ENCODE assay signal across 10 cellular contexts in genomic region chr14:22978487-22978837, GRCh38. TPM values are rescaled to one million over a fixed set of nuclear protein-coding genes. Genes with fewer than 3 reads are reported as not detected.
DNase-seq lines count a peak whose midpoint lies in the region; ATAC-seq and TF ChIP-seq lines count a peak whose summit lies in the region.
"Had no signal": no experiment of that assay in that cellular context is flagged by ENCODE, and none has a peak within 500 bp of the region (broad histone marks: within the 10 kb centered on the region; RNA-seq: fewer than 3 reads in every experiment).

No MANE protein-coding gene starts in this region.

- CTCF ChIA-PET in CD4-positive, alpha-beta T cell (lab: Charles Lee) = interaction anchor here (1.6 kb wide), 1 partner anchor 8 kb away, joined by 7 read pairs; no protein-coding TSS in a partner anchor

- no peaks in the 10 kb centered on the region for H3K9me3 Mint-ChIP-seq in CD4-positive, alpha-beta T cell
- H3K9me3 Mint-ChIP-seq in naive thymus-derived CD8-positive, alpha-beta T cell = no peaks in the 10 kb centered on the region

- H3K9me3 ChIP-seq in CD4-positive, alpha-beta T cell (ENCODE audit: control insufficient read depth, low read length) = no peaks in the 10 kb centered on the region
- H3K9me3 ChIP-seq in SJCRH30 (replicated peaks) (no peaks in the 10 kb centered on the region), prostate gland (no peaks in the 10 kb centered on the region)
- H3K9me3 ChIP-seq: psoas muscle had no signal

- H3K4me3 ChIP-seq in SJCRH30 (peak overlapping the region; percentile 91), fibroblast of villous mesenchyme (ENCODE audit: low read depth, low read length) (peak overlapping the region; percentile 33), prostate gland (no peak overlapping the region)
- H3K4me3 ChIP-seq: psoas muscle had no signal

- peak overlapping the region; percentile 43 for H3K4me3 Mint-ChIP-seq in CD4-positive, alpha-beta T cell
- no peak overlapping the region for H3K4me3 Mint-ChIP-seq in naive thymus-derived CD8-positive, alpha-beta T cell

- ATAC-seq in CD4-positive, alpha-beta T cell (ENCODE audit: poor library complexity) = no peak
- no peak for ATAC-seq in naive thymus-derived CD8-positive, alpha-beta T cell
- ATAC-seq: psoas muscle had no signal

- intact Hi-C loops in CD4-positive, alpha-beta T cell (cut with DNase I, micrococcal nuclease) = no loop called here
- intact Hi-C loops in prostate gland (cut with DNase I) = loop anchor here (5.0 kb wide), 1 partner anchor 106 kb away; the partner anchor contains the start of gene LRP10

- no peak for DNase-seq in CD4-positive, alpha-beta T cell
- DNase-seq in SJCRH30 = no peak
- DNase-seq in fibroblast of villous mesenchyme (ENCODE audit: low read depth) = no peak
- DNase-seq in prostate gland (ENCODE audit: low spot score) = no peak
- no peak for DNase-seq in activated gamma-delta T cell treated with Interleukin-2 at 50 U/mL for 16 hours
- no peak for DNase-seq in naive thymus-derived CD8-positive, alpha-beta T cell
- DNase-seq in UCSD-AML1 (lab: John Stamatoyannopoulos, UW; ENCODE audit: unreplicated experiment) = no peak
- no peak for DNase-seq in LoVo (ENCODE audit: low spot score)
- DNase-seq: DMS153, psoas muscle had no signal

- H3K27ac ChIP-seq in CD4-positive, alpha-beta T cell (ENCODE audit: low read depth, low read length) = no peak overlapping the region
- H3K27ac ChIP-seq in SJCRH30 = peak overlapping the region; percentile 88
- peak overlapping the region; percentile 76 to 86 for H3K27ac ChIP-seq in prostate gland
- H3K27ac ChIP-seq: psoas muscle had no signal

- WGBS in prostate gland = 25% methylated on average over 3 of the region's 3 CpGs

- no peak overlapping the region for H3K27ac Mint-ChIP-seq in CD4-positive, alpha-beta T cell
- H3K27ac Mint-ChIP-seq in naive thymus-derived CD8-positive, alpha-beta T cell = peak overlapping the region in 2 of 10 donors; percentile 1 to 28

- POLR2A ChIA-PET in CD4-positive, alpha-beta T cell (lab: Charles Lee) = interaction anchor here (0.6 kb wide), 1 partner anchor 79 kb away, joined by 4 read pairs; no protein-coding TSS in a partner anchor
- POLR2A ChIA-PET in naive thymus-derived CD8-positive, alpha-beta T cell (lab: Charles Lee) = no interaction called here

- H3K4me1 ChIP-seq in SJCRH30 (peaks cover 31% of the 10 kb centered on the region), prostate gland (replicated peaks) (peaks cover 4% of the 10 kb centered on the region)

- no peak for TF ChIP-seq CTCF in CD4-positive, alpha-beta T cell (IDR thresholded peaks at IDR 0.05)
- TF ChIP-seq CTCF in fibroblast of villous mesenchyme (IDR thresholded peaks at IDR 0.05; ENCODE audit: insufficient read depth, low read depth, low read length) (no peak), prostate gland (IDR thresholded peaks at IDR 0.05) (no peak)

- peaks cover 9% of the 10 kb centered on the region for H3K4me1 Mint-ChIP-seq in CD4-positive, alpha-beta T cell (ENCODE audit: low read depth)
- peaks cover 3 to 9% (median 6%) of the 10 kb centered on the region in 4 donors for H3K4me1 Mint-ChIP-seq in naive thymus-derived CD8-positive, alpha-beta T cell

- H3K27me3 ChIP-seq in CD4-positive, alpha-beta T cell (ENCODE audit: control insufficient read depth, insufficient read depth, low read length) = peaks cover 5% of the 10 kb centered on the region
- no peaks in the 10 kb centered on the region for H3K27me3 ChIP-seq in SJCRH30
- no peaks in the 10 kb centered on the region for H3K27me3 ChIP-seq in prostate gland (replicated peaks; ENCODE audit: insufficient read depth)

- H3K36me3 Mint-ChIP-seq in CD4-positive, alpha-beta T cell (ENCODE audit: low read depth) = no peaks in the 10 kb centered on the region
- H3K36me3 Mint-ChIP-seq in naive thymus-derived CD8-positive, alpha-beta T cell = no peaks in the 10 kb centered on the region

- peaks cover 43% of the 10 kb centered on the region for H3K36me3 ChIP-seq in SJCRH30
- H3K36me3 ChIP-seq in prostate gland = no peaks in the 10 kb centered on the region

- no peak for TF ChIP-seq POLR2A in prostate gland (IDR thresholded peaks at IDR 0.05)

- no peaks in the 10 kb centered on the region for H3K27me3 Mint-ChIP-seq in CD4-positive, alpha-beta T cell
- H3K27me3 Mint-ChIP-seq in naive thymus-derived CD8-positive, alpha-beta T cell = peaks cover 0 to 6% (median 0%) of the 10 kb centered on the region in 5 donors

RNA-seq across cellular contexts. Expression of gene AJUBA, which starts 3.9 kb away (rescaled TPM):
- 1 to 10 TPM in 1 of 2 experiments, under 1 TPM in 1; 0.67 to 1.1 TPM for total RNA-seq in CD4-positive, alpha-beta T cell
- total RNA-seq in SJCRH30 (2014; rRNA removed; shearing (Covaris generic)) = 41.1 and 47.3 TPM in 2 replicates
- total RNA-seq in fibroblast of villous mesenchyme = 105 and 131 TPM in 2 replicates
- 10 to 100 TPM; 21.0 to 27.9 TPM for total RNA-seq in prostate gland
- 1 to 10 TPM; 1.5 to 1.9 TPM for total RNA-seq in naive thymus-derived CD8-positive, alpha-beta T cell
- 1 to 10 TPM in 1 of 3 donors, under 1 TPM in 2; 0.05 to 1.2 (median 0.45) TPM for polyA plus RNA-seq in naive thymus-derived CD8-positive, alpha-beta T cell

RNA-seq across cellular contexts. Expression of gene HAUS4, which starts 21.6 kb away (rescaled TPM):
- total RNA-seq in CD4-positive, alpha-beta T cell = 10 to 100 TPM; 17.5 to 19.6 TPM
- total RNA-seq in SJCRH30 (2014; rRNA removed; shearing (Covaris generic)) = 42.9 and 44.5 TPM in 2 replicates
- total RNA-seq in fibroblast of villous mesenchyme (29.8 and 46.7 TPM in 2 replicates), prostate gland (10 to 100 TPM; 39.8 to 53.3 TPM)
- 10 to 100 TPM; 24.4 to 26.7 TPM for total RNA-seq in naive thymus-derived CD8-positive, alpha-beta T cell
- 10 to 100 TPM; 27.1 to 31.7 (median 29.8) TPM for polyA plus RNA-seq in naive thymus-derived CD8-positive, alpha-beta T cell

RNA-seq across cellular contexts. Expression of gene C14orf93, which starts 31.5 kb away (rescaled TPM):
- 1 to 10 TPM; 7.6 to 8.4 TPM for total RNA-seq in CD4-positive, alpha-beta T cell
- total RNA-seq in SJCRH30 (2014; rRNA removed; shearing (Covaris generic)) = 11.9 and 13.5 TPM in 2 replicates
- total RNA-seq in fibroblast of villous mesenchyme (4.5 and 4.7 TPM in 2 replicates), prostate gland (10 to 100 TPM; 15.1 to 17.6 TPM)
- 10 to 100 TPM; 16.8 to 17.3 TPM for total RNA-seq in naive thymus-derived CD8-positive, alpha-beta T cell
- 10 to 100 TPM in 1 of 3 donors, 1 to 10 TPM in 2; 5.6 to 10.9 (median 7.5) TPM for polyA plus RNA-seq in naive thymus-derived CD8-positive, alpha-beta T cell

RNA-seq across cellular contexts. Expression of gene PRMT5, which starts 49.3 kb away (rescaled TPM):
- total RNA-seq in CD4-positive, alpha-beta T cell = 10 to 100 TPM; 15.6 to 19.3 TPM
- total RNA-seq in SJCRH30 (2014; rRNA removed; shearing (Covaris generic)) = 104 and 113 TPM in 2 replicates
- total RNA-seq in fibroblast of villous mesenchyme (56.7 and 82.5 TPM in 2 replicates), prostate gland (10 to 100 TPM; 65.0 to 71.0 TPM)
- 10 to 100 TPM; 37.7 to 38.8 TPM for total RNA-seq in naive thymus-derived CD8-positive, alpha-beta T cell
- polyA plus RNA-seq in naive thymus-derived CD8-positive, alpha-beta T cell = 10 to 100 TPM; 42.4 to 67.3 (median 62.2) TPM

RNA-seq across cellular contexts. Expression of gene PSMB5, which starts 56.2 kb away (rescaled TPM):
- 10 to 100 TPM; 20.1 to 24.5 TPM for total RNA-seq in CD4-positive, alpha-beta T cell
- 224 and 242 TPM in 2 replicates for total RNA-seq in SJCRH30 (2014; rRNA removed; shearing (Covaris generic))
- total RNA-seq in fibroblast of villous mesenchyme (178 and 196 TPM in 2 replicates), prostate gland (100 to 1,000 TPM; 124 to 152 TPM)
- total RNA-seq in naive thymus-derived CD8-positive, alpha-beta T cell = 10 to 100 TPM; 30.2 to 35.8 TPM
- polyA plus RNA-seq in naive thymus-derived CD8-positive, alpha-beta T cell = 10 to 100 TPM; 33.2 to 49.7 (median 37.9) TPM

Comparison
In these comparisons a context has a peak if more than half of its experiments do, and no peak if none do; other contexts are left out.
1. H3K4me3 ChIP-seq: peak in SJCRH30 (single experiment) and fibroblast of villous mesenchyme (single experiment); none in prostate gland (0 of 2).
2. RNA of gene AJUBA, which starts 3.9 kb away (total RNA-seq): 105 to 131 TPM in fibroblast of villous mesenchyme, 41.1 to 47.3 TPM in SJCRH30 and 21.0 to 27.9 TPM in prostate gland; 1.5 to 1.9 TPM in naive thymus-derived CD8-positive, alpha-beta T cell and 0.67 to 1.1 TPM in CD4-positive, alpha-beta T cell; every median in the first group is over 4 times any median in the second.